In genomic region chr18:12946549-12947354, GRCh38 we compare ENCODE assay signal across 8 cellular contexts. TPM values are rescaled to one million over a fixed set of nuclear protein-coding genes. Genes with fewer than 3 reads are reported as not detected.
DNase-seq lines count a peak whose midpoint lies in the region; ATAC-seq, FAIRE-seq and TF ChIP-seq lines count a peak whose summit lies in the region.

No MANE protein-coding gene starts in this region.

- H3K36me3 ChIP-seq in H7 (replicated peaks; ENCODE audit: control insufficient read depth, insufficient read depth, low read length) = no peaks in the 10 kb centered on the region
- no peaks in the 10 kb centered on the region for H3K36me3 ChIP-seq in adipocyte (ENCODE audit: control insufficient read depth, insufficient read depth, low read length, severe bottlenecking)
- no peaks in the 10 kb centered on the region for H3K36me3 ChIP-seq in left ventricle myocardium inferior
- H3K36me3 ChIP-seq in parathyroid adenoma (ENCODE audit: control insufficient read depth, insufficient read depth, low read length) = no peaks in the 10 kb centered on the region

- H3K9me3 ChIP-seq in adipocyte (ENCODE audit: control insufficient read depth, low read length) = no peaks in the 10 kb centered on the region
- no peaks in the 10 kb centered on the region for H3K9me3 ChIP-seq in left ventricle myocardium inferior (replicated peaks)
- no peaks in the 10 kb centered on the region for H3K9me3 ChIP-seq in parathyroid adenoma (ENCODE audit: control insufficient read depth, low read length)

- TF ChIP-seq CTCF in D721Med (IDR thresholded peaks at IDR 0.05; ENCODE audit: insufficient read depth, missing control alignments) (peak; percentile 6), left ventricle myocardium inferior (IDR thresholded peaks at IDR 0.05; ENCODE audit: borderline replicate concordance) (no peak), parathyroid adenoma (IDR thresholded peaks at IDR 0.05) (peak; percentile 10)

- ATAC-seq in GM18517 (IDR thresholded peaks at IDR 0.05; ENCODE audit: unreplicated experiment) = no peak
- ATAC-seq in HG02623 (IDR thresholded peaks at IDR 0.05; ENCODE audit: unreplicated experiment) = no peak

- peak overlapping the region; percentile 75 for H2AFZ ChIP-seq in parathyroid adenoma

- peak overlapping the region; percentile 79 for H3K4me2 ChIP-seq in parathyroid adenoma (ENCODE audit: low read length)

- H3K4me3 ChIP-seq in H7 (ENCODE audit: insufficient read depth, low read depth, low read length) (peak overlapping the region; percentile 73), adipocyte (ENCODE audit: low read length) (peak overlapping the region; percentile 94), left ventricle myocardium inferior (peak overlapping the region; percentile 79), parathyroid adenoma (ENCODE audit: low read depth, low read length) (peak overlapping the region; percentile 75)

- intact Hi-C loops in left ventricle myocardium inferior (cut with micrococcal nuclease) = no loop called here

- H3K4me1 ChIP-seq in adipocyte (ENCODE audit: control insufficient read depth, insufficient read depth, low read length) = peaks cover 31% of the 10 kb centered on the region
- peaks cover 50% of the 10 kb centered on the region for H3K4me1 ChIP-seq in left ventricle myocardium inferior
- H3K4me1 ChIP-seq in parathyroid adenoma = peaks cover 8% of the 10 kb centered on the region

- peak overlapping the region; percentile 97 for H3K27ac ChIP-seq in left ventricle myocardium inferior (replicated peaks)
- peak overlapping the region; percentile 90 for H3K27ac ChIP-seq in parathyroid adenoma

- H3K27me3 ChIP-seq in H7 (ENCODE audit: control insufficient read depth, insufficient read depth, low read length) (no peaks in the 10 kb centered on the region), adipocyte (replicated peaks; ENCODE audit: control insufficient read depth, insufficient read depth, low read length) (no peaks in the 10 kb centered on the region), left ventricle myocardium inferior (ENCODE audit: low read depth) (no peaks in the 10 kb centered on the region), parathyroid adenoma (ENCODE audit: control insufficient read depth, insufficient read depth, low read length) (no peaks in the 10 kb centered on the region)

- H3K79me2 ChIP-seq in parathyroid adenoma = peaks cover 16% of the 10 kb centered on the region

- H3K9ac ChIP-seq in adipocyte (ENCODE audit: low read length) = peak overlapping the region; percentile 96
- peak overlapping the region; percentile 20 for H3K9ac ChIP-seq in parathyroid adenoma

- no peak for FAIRE-seq in D721Med (lab: Jason Lieb, UNC)

- no peak for DNase-seq in D721Med (ENCODE audit: insufficient read length, low spot score)
- DNase-seq in H7 = peak; percentile 60
- peak; percentile 15 for DNase-seq in NCI-H460 (ENCODE audit: extremely low read depth, low read depth)
- DNase-seq in adipocyte (ENCODE audit: low read depth) = peak; percentile 94
- peak; percentile 46 for DNase-seq in left ventricle myocardium inferior

RNA-seq across cellular contexts. Expression of gene SEH1L, which starts 1.1 kb away (rescaled TPM):
- total RNA-seq in H7 (2014; rRNA removed; shearing (Covaris generic)) = 29.3 and 40.5 TPM in 2 replicates
- 43.2 and 43.3 TPM in 2 replicates for total RNA-seq in NCI-H460 (2014; rRNA removed; shearing (Covaris generic))
- 25.7 and 28.7 TPM in 2 replicates for polyA plus RNA-seq in NCI-H460 (2014; cell fraction: nucleus; rRNA removed)
- 18.1 TPM for total RNA-seq in left ventricle myocardium inferior

RNA-seq across cellular contexts. Expression of gene CEP192, which starts 44.4 kb away (rescaled TPM):
- 26.8 and 27.7 TPM in 2 replicates for total RNA-seq in H7 (2014; rRNA removed; shearing (Covaris generic))
- 13.7 and 16.6 TPM in 2 replicates for total RNA-seq in NCI-H460 (2014; rRNA removed; shearing (Covaris generic))
- 32.4 and 32.8 TPM in 2 replicates for polyA plus RNA-seq in NCI-H460 (2014; cell fraction: nucleus; rRNA removed)
- 25.6 TPM for total RNA-seq in left ventricle myocardium inferior
